In the genomic region with DNA sequence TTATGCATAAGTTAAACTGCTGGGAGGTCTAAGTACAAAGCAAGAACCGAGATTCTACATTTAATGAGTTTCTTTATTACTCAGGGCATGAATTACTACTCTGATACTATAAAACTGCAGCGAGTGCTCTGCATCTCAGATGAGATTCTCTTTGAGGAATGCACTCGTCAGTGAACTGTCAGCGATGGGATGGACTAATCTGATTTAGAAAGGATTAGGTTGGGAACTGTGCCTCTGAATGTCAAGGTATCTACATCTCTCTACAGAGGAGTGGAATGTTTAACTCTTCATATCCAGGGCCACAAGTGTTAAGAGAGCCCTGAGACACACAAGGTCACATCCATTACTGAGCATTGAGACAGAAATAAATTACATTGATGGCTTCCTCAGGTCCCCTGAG, we compare ENCODE assay signal across 27 cellular contexts.
"Had no signal": no experiment of that assay in that cellular context is flagged by ENCODE, and none has a peak within 500 bp of the region (broad histone marks: within the 10 kb centered on the region; RNA-seq: fewer than 3 reads in every experiment).

No MANE protein-coding gene starts in this region.

- H3K36me3 ChIP-seq: prostate gland, suprapubic skin, transverse colon, uterus had no signal

- H3K27ac Mint-ChIP-seq: activated CD4-positive, alpha-beta T cell treated with anti-CD3 and anti-CD28 coated beads, Interleukin-2, amount 10 ng/mL, durations not matched to agents 24 days and 14 days; activated CD8-positive, alpha-beta T cell treated with anti-CD3 and anti-CD28 coated beads for 36 hours; activated naive CD4-positive, alpha-beta T cell treated with anti-CD3 and anti-CD28 coated beads, Interleukin-2, amount 10 ng/mL, durations not matched to agents 7 days and 5 days; activated naive CD8-positive, alpha-beta T cell treated with anti-CD3 and anti-CD28 coated beads, Interleukin-2, amount 50 U/mL, for 24 hours; activated T-cell treated with anti-CD3 and anti-CD28 coated beads, Interleukin-2, amount 50 U/mL, for 24 hours; activated T-helper 2 cell treated with anti-CD3 and anti-CD28 coated beads, Interferon-gamma antibody, Interleukin-2, Interleukin-4, amounts not matched to agents 10 μg/mL and 5 μg/mL and 100 μg/mL, durations not matched to agents 14 hours and 24 hours and 36 hours; nephron progenitor cell; stimulated activated naive CD8-positive, alpha-beta T cell treated with anti-CD3 and anti-CD28 coated beads, Interleukin-15, amount 100 ng/mL, for 72 hours had no signal

- ATAC-seq: activated CD8-positive, alpha-beta T cell treated with anti-CD3 and anti-CD28 coated beads for 36 hours; activated naive CD8-positive, alpha-beta T cell treated with anti-CD3 and anti-CD28 coated beads, Interleukin-2, amount 50 U/mL, for 24 hours; left colon; right cardiac atrium; stimulated activated naive CD8-positive, alpha-beta T cell treated with anti-CD3 and anti-CD28 coated beads, Interleukin-15, amount 100 ng/mL, for 72 hours had no signal

- H3K27ac ChIP-seq: dorsolateral prefrontal cortex, prostate gland, skin epidermis, suprapubic skin, transverse colon, uterus had no signal

- H3K4me1 ChIP-seq: prostate gland, suprapubic skin, transverse colon, uterus had no signal

- DNase-seq: activated CD4-positive, alpha-beta T cell treated with anti-CD3 and anti-CD28 coated beads, Interleukin-2, amount 10 ng/mL, durations not matched to agents 24 days and 14 days; activated CD4-positive, CD25-positive, alpha-beta regulatory T cell; activated CD8-positive, alpha-beta T cell treated with anti-CD3 and anti-CD28 coated beads for 36 hours; activated naive CD4-positive, alpha-beta T cell treated with anti-CD3 and anti-CD28 coated beads, Interleukin-2, amount 10 ng/mL, durations not matched to agents 7 days and 5 days; activated naive CD8-positive, alpha-beta T cell treated with anti-CD3 and anti-CD28 coated beads, Interleukin-2, amount 50 U/mL, for 24 hours; activated T-cell treated with anti-CD3 and anti-CD28 coated beads, Interleukin-2, amount 50 U/mL, for 24 hours; anterior cingulate cortex; caudate nucleus; dorsolateral prefrontal cortex; foreskin melanocyte; glutamatergic neuron; hippocampal formation; islet precursor cell; left colon; nephron progenitor cell; right cardiac atrium; stimulated activated CD4-positive, alpha-beta T cell treated with anti-CD3 and anti-CD28 coated beads, Interleukin-15, amount 100 ng/mL, for 24 hours; stimulated activated CD4-positive, alpha-beta T cell treated with anti-CD3 and anti-CD28 coated beads, Interleukin-2, amount 100 ng/mL, for 48 hours; stimulated activated naive CD8-positive, alpha-beta T cell treated with anti-CD3 and anti-CD28 coated beads, Interleukin-15, amount 100 ng/mL, for 72 hours; transverse colon; uterus had no signal

- H3K4me1 Mint-ChIP-seq: activated CD4-positive, alpha-beta T cell treated with anti-CD3 and anti-CD28 coated beads, Interleukin-2, amount 10 ng/mL, durations not matched to agents 24 days and 14 days; activated naive CD4-positive, alpha-beta T cell treated with anti-CD3 and anti-CD28 coated beads, Interleukin-2, amount 10 ng/mL, durations not matched to agents 7 days and 5 days; activated naive CD8-positive, alpha-beta T cell treated with anti-CD3 and anti-CD28 coated beads, Interleukin-2, amount 50 U/mL, for 24 hours; stimulated activated naive CD8-positive, alpha-beta T cell treated with anti-CD3 and anti-CD28 coated beads, Interleukin-15, amount 100 ng/mL, for 72 hours had no signal

- H3K4me3 Mint-ChIP-seq: activated CD4-positive, alpha-beta T cell treated with anti-CD3 and anti-CD28 coated beads, Interleukin-2, amount 10 ng/mL, durations not matched to agents 24 days and 14 days; activated CD8-positive, alpha-beta T cell treated with anti-CD3 and anti-CD28 coated beads for 36 hours; activated naive CD4-positive, alpha-beta T cell treated with anti-CD3 and anti-CD28 coated beads, Interleukin-2, amount 10 ng/mL, durations not matched to agents 7 days and 5 days; activated naive CD8-positive, alpha-beta T cell treated with anti-CD3 and anti-CD28 coated beads, Interleukin-2, amount 50 U/mL, for 24 hours; activated T-cell treated with anti-CD3 and anti-CD28 coated beads, Interleukin-2, amount 50 U/mL, for 24 hours; nephron progenitor cell; stimulated activated naive CD8-positive, alpha-beta T cell treated with anti-CD3 and anti-CD28 coated beads, Interleukin-15, amount 100 ng/mL, for 72 hours had no signal

- H3K27me3 ChIP-seq: suprapubic skin, transverse colon, uterus had no signal

- H3K36me3 Mint-ChIP-seq: activated naive CD4-positive, alpha-beta T cell treated with anti-CD3 and anti-CD28 coated beads, Interleukin-2, amount 10 ng/mL, durations not matched to agents 7 days and 5 days; brain had no signal

- H3K27me3 Mint-ChIP-seq: activated CD4-positive, alpha-beta T cell treated with anti-CD3 and anti-CD28 coated beads, Interleukin-2, amount 10 ng/mL, durations not matched to agents 24 days and 14 days; activated naive CD4-positive, alpha-beta T cell treated with anti-CD3 and anti-CD28 coated beads, Interleukin-2, amount 10 ng/mL, durations not matched to agents 7 days and 5 days; activated naive CD8-positive, alpha-beta T cell treated with anti-CD3 and anti-CD28 coated beads, Interleukin-2, amount 50 U/mL, for 24 hours had no signal

- H3K4me3 ChIP-seq: dorsolateral prefrontal cortex, lung, prostate gland, skin epidermis, suprapubic skin, transverse colon, uterus had no signal

- H3K9me3 Mint-ChIP-seq: activated CD4-positive, alpha-beta T cell treated with anti-CD3 and anti-CD28 coated beads, Interleukin-2, amount 10 ng/mL, durations not matched to agents 24 days and 14 days; activated CD8-positive, alpha-beta T cell treated with anti-CD3 and anti-CD28 coated beads for 36 hours; activated naive CD4-positive, alpha-beta T cell treated with anti-CD3 and anti-CD28 coated beads, Interleukin-2, amount 10 ng/mL, durations not matched to agents 7 days and 5 days; activated naive CD8-positive, alpha-beta T cell treated with anti-CD3 and anti-CD28 coated beads, Interleukin-2, amount 50 U/mL, for 24 hours; activated T-cell treated with anti-CD3 and anti-CD28 coated beads, Interleukin-2, amount 50 U/mL, for 24 hours; activated T-helper 2 cell treated with anti-CD3 and anti-CD28 coated beads, Interferon-gamma antibody, Interleukin-2, Interleukin-4, amounts not matched to agents 10 μg/mL and 5 μg/mL and 100 μg/mL, durations not matched to agents 14 hours and 24 hours and 36 hours; nephron progenitor cell; stimulated activated naive CD8-positive, alpha-beta T cell treated with anti-CD3 and anti-CD28 coated beads, Interleukin-15, amount 100 ng/mL, for 72 hours had no signal

- H3K9me3 ChIP-seq: prostate gland, suprapubic skin, transverse colon, uterus had no signal
